Comparison of ENCODE assay signal across 9 cellular contexts in the genomic region with DNA sequence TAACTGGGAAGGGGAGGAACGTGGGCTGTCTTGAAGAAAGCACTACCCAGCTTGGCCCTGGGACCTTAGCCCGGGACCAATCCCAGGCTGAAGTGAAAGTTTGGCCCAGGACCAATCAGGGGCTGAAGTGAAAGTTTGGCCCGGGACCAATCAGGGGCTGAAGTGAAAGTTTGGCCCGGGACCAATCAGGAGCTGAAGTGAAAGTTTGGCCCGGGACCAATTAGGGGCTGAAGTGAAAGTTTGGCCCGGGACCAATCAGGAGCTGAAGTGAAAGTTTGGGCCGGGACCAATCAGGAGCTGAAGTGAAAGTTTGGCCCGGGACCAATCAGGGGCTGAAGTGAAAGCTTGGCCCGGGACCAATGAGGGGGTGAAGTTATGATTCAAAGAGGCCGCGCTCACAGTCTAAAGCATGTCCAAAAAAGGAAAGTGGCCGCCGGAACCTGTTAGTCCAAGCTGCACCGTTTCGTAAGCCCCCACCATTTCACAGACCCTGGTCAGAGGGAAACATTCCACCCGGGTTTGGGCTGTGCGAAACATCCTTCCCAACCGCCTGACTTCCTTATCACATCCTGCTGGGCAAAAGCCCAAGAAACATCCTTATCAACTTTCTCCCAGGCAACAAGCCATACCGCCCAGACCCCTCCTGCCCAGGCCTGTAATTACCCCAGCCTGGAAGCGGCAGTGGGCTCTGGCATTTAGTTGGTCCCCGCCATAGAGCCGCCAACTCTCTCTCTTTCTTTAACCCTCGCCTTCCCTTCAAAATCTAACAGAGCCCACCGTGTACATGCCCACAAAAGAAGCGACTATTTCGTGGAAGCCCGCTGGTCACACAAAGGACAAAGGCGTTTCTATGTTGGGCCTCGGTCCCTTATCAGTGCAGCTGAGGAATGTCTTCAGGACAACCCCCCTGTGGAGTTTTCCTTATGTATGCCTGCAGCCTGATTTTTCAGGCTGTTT. TPM values are rescaled to one million over a fixed set of nuclear protein-coding genes. Genes with fewer than 3 reads are reported as not detected.
DNase-seq lines count a peak whose midpoint lies in the region; ATAC-seq, FAIRE-seq and TF ChIP-seq lines count a peak whose summit lies in the region.
"Had no signal": no experiment of that assay in that cellular context is flagged by ENCODE, and none has a peak within 500 bp of the region (broad histone marks: within the 10 kb centered on the region; RNA-seq: fewer than 3 reads in every experiment).

No MANE protein-coding gene starts in this region.

- no peaks in the 10 kb centered on the region for H4K20me1 ChIP-seq in DND-41 (ENCODE audit: insufficient read depth, low read length)
- peaks cover 0 to 3% of the 10 kb centered on the region in 2 experiments for H4K20me1 ChIP-seq in H1 (replicated peaks in 1 of 2; ENCODE audit: control insufficient read depth in 1 of 2, insufficient read depth in 2 of 2, low read length in 2 of 2)

- H4K8ac ChIP-seq in H1 (ENCODE audit: extremely low read depth, insufficient read depth, low read length), result peak overlapping the region; percentile 96; the same call in 1 of the 2 replicates

- H3K36me3 Mint-ChIP-seq in T-helper 17 cell (ENCODE audit: low read depth), result peaks cover 2% of the 10 kb centered on the region

- peaks cover 16 to 17% of the 10 kb centered on the region in 2 donors for H3K9me3 Mint-ChIP-seq in stimulated activated naive CD8-positive, alpha-beta T cell treated with anti-CD3 and anti-CD28 coated beads, Interleukin-15, amount 100 ng/mL, for 72 hours

- peak overlapping the region; percentile 91 for H3K4me3 Mint-ChIP-seq in T-helper 17 cell
- H3K4me3 Mint-ChIP-seq in stimulated activated naive CD8-positive, alpha-beta T cell treated with anti-CD3 and anti-CD28 coated beads, Interleukin-15, amount 100 ng/mL, for 72 hours, result peak overlapping the region; percentile 91 to 95

- H3K27ac Mint-ChIP-seq in T-helper 17 cell, result peak overlapping the region; percentile 93
- peak overlapping the region; percentile 93 to 98 for H3K27ac Mint-ChIP-seq in stimulated activated naive CD8-positive, alpha-beta T cell treated with anti-CD3 and anti-CD28 coated beads, Interleukin-15, amount 100 ng/mL, for 72 hours

- H3K4me1 Mint-ChIP-seq in T-helper 17 cell, result peaks cover 17% of the 10 kb centered on the region
- peaks cover 18% of the 10 kb centered on the region for H3K4me1 Mint-ChIP-seq in stimulated activated naive CD8-positive, alpha-beta T cell treated with anti-CD3 and anti-CD28 coated beads, Interleukin-15, amount 100 ng/mL, for 72 hours

- H3K36me3 ChIP-seq in DND-41 (ENCODE audit: insufficient read depth, low read length) (peaks cover 51% of the 10 kb centered on the region), HUES64 (ENCODE audit: insufficient read depth, low read length) (peaks cover 28% of the 10 kb centered on the region), H1 (ENCODE audit: control insufficient read depth in 2 of 4, insufficient read depth in 4 of 4, low read length in 3 of 4) (peaks cover 0 to 24% (median 5%) of the 10 kb centered on the region in 4 experiments; a peak in 3 of 8 replicates), lung (ENCODE audit: control insufficient read depth in 2 of 2, insufficient read depth in 2 of 2, low read length in 2 of 2) (no peaks in the 10 kb centered on the region)

- TF ChIP-seq EP300 in H1 (IDR thresholded peaks at IDR 0.05; ENCODE audit: borderline replicate concordance in 1 of 2, low read depth in 2 of 2, low read length in 2 of 2), result no peak

- no peaks in the 10 kb centered on the region for H3K27me3 Mint-ChIP-seq in T-helper 17 cell
- H3K27me3 Mint-ChIP-seq in stimulated activated naive CD8-positive, alpha-beta T cell treated with anti-CD3 and anti-CD28 coated beads, Interleukin-15, amount 100 ng/mL, for 72 hours, result no peaks in the 10 kb centered on the region

- DNase-seq in DND-41 (peak; percentile 78), T-helper 17 cell (no peak), H1 (ENCODE audit: low read depth in 1 of 2, low spot score in 2 of 2) (peak; percentile 54 to 85), lung (ENCODE audit: low spot score) (peak; percentile 53), pons (ENCODE audit: low spot score) (no peak)
- peak; percentile 64 to 81 for DNase-seq in stimulated activated naive CD8-positive, alpha-beta T cell treated with anti-CD3 and anti-CD28 coated beads, Interleukin-15, amount 100 ng/mL, for 72 hours
- DNase-seq in effector CD8-positive, alpha-beta T cell (lab: John Stamatoyannopoulos, UW), result no peak

- POLR2A ChIA-PET in H1 (lab: Charles Lee; ENCODE audit: partially characterized antibody), result interaction anchor here (0.6 to 4.7 kb wide), 25 partner anchors 9 to 282 kb away, joined by 3 to 38 read pairs (median 4); a partner anchor contains a TSS

- H2BK20ac ChIP-seq in H1 (ENCODE audit: low read length), result no peak overlapping the region

- H3K4me1 ChIP-seq in DND-41 (ENCODE audit: insufficient read depth, low read length), result peaks cover 22% of the 10 kb centered on the region
- H3K4me1 ChIP-seq in HUES64 (ENCODE audit: insufficient read depth, low read length), result no peaks in the 10 kb centered on the region
- H3K4me1 ChIP-seq in H1 (replicated peaks in 1 of 4; ENCODE audit: control insufficient read depth in 3 of 4, insufficient read depth in 4 of 4, low read length in 3 of 4), result no peaks in the 10 kb centered on the region; a peak in 1 of 7 replicates
- H3K4me1 ChIP-seq in lung (ENCODE audit: control insufficient read depth in 2 of 2, insufficient read depth in 2 of 2, low read length in 2 of 2), result peaks cover 0 to 8% of the 10 kb centered on the region in 2 donors

- H2AK5ac ChIP-seq in H1 (ENCODE audit: low read depth, low read length), result peak overlapping the region; percentile 96

- H3K27ac ChIP-seq in DND-41 (ENCODE audit: low read length), result peak overlapping the region; percentile 84
- peak overlapping the region; percentile 86 for H3K27ac ChIP-seq in HUES64 (ENCODE audit: low read depth, low read length)
- peak overlapping the region; percentile 96 for H3K27ac ChIP-seq in H1 (ENCODE audit: low read depth, low read length)
- H3K27ac ChIP-seq in lung (ENCODE audit: low read depth in 1 of 2, low read length in 1 of 2), result peak overlapping the region; percentile 85 to 93

- H4K91ac ChIP-seq in H1 (replicated peaks; ENCODE audit: insufficient read length, low read length), result no peak overlapping the region

- FAIRE-seq in H1 (lab: Jason Lieb, UNC), result peak; percentile 80
- FAIRE-seq: colon had no signal

- H3K79me2 ChIP-seq in DND-41 (ENCODE audit: insufficient read depth, low read length) (peaks cover 74% of the 10 kb centered on the region), H1 (ENCODE audit: control insufficient read depth in 1 of 2, insufficient read depth in 2 of 2, low read length in 2 of 2) (peaks cover 24 to 52% of the 10 kb centered on the region in 2 experiments)

- peaks cover 37% of the 10 kb centered on the region for H3K9me3 ChIP-seq in DND-41 (ENCODE audit: insufficient read depth, low read length, severe bottlenecking)
- peaks cover 28% of the 10 kb centered on the region; the same call in 1 of the 2 replicates for H3K9me3 ChIP-seq in HUES64 (ENCODE audit: insufficient read depth, low read depth, low read length)
- no peaks in the 10 kb centered on the region for H3K9me3 ChIP-seq in T-helper 17 cell (ENCODE audit: control insufficient read depth, low read length, poor library complexity, severe bottlenecking)
- peaks cover 11 to 16% of the 10 kb centered on the region in 2 experiments for H3K9me3 ChIP-seq in H1 (ENCODE audit: insufficient read depth in 2 of 2, low read depth in 1 of 2, low read length in 1 of 2)
- H3K9me3 ChIP-seq in lung (ENCODE audit: control insufficient read depth in 2 of 2, insufficient read depth in 1 of 2, low read length in 1 of 2), result peaks cover 0 to 40% of the 10 kb centered on the region in 2 donors

- no peak overlapping the region for H2BK120ac ChIP-seq in H1 (replicated peaks; ENCODE audit: low read depth, low read length)

- H2BK15ac ChIP-seq in H1 (ENCODE audit: low read length), result no peak overlapping the region

- H3K9ac ChIP-seq in DND-41 (ENCODE audit: low read depth, low read length) (peak overlapping the region; percentile 68), HUES64 (ENCODE audit: low read depth, low read length) (peak overlapping the region; percentile 94), H1 (replicated peaks in 1 of 4; ENCODE audit: extremely low read depth in 1 of 4, low read depth in 3 of 4, low read length in 3 of 4) (peak overlapping the region in 3 of 4 experiments; percentile 91 to 100 (median 99); a peak in 6 of 7 replicates)

- H3K18ac ChIP-seq in H1 (ENCODE audit: extremely low read depth, low read length), result peak overlapping the region; percentile 44; the same call in 1 of the 2 replicates

- CTCF ChIA-PET in H1 (lab: Charles Lee; ENCODE audit: partially characterized antibody), result interaction anchor here (1.3 kb wide), 1 partner anchor 20 kb away, joined by 4 read pairs; no protein-coding TSS in a partner anchor

- TF ChIP-seq POLR2A in H1 (IDR thresholded peaks at IDR 0.05; ENCODE audit: control extremely low read depth in 1 of 2, low read depth in 2 of 2, low read length in 2 of 2), result peak; percentile 62 to 96

- peak overlapping the region; percentile 96 for H2BK5ac ChIP-seq in H1 (ENCODE audit: low read depth, low read length)

- no peak overlapping the region for H3K56ac ChIP-seq in H1 (replicated peaks; ENCODE audit: insufficient read length, low read depth, low read length)

- peak overlapping the region; percentile 2 for H4K5ac ChIP-seq in H1 (ENCODE audit: insufficient read length, low read depth, low read length)

- H3K4ac ChIP-seq in H1 (replicated peaks; ENCODE audit: insufficient read length, low read depth, low read length), result no peak overlapping the region

- peak; percentile 31; the same call in 1 of the 3 replicates for ATAC-seq in DND-41 (ENCODE audit: insufficient read depth, low read depth)
- ATAC-seq in T-helper 17 cell, result no peak
- ATAC-seq in lung (ENCODE audit: insufficient read depth, low FRiP score), result no peak
- peak; percentile 64 for ATAC-seq in stimulated activated naive CD8-positive, alpha-beta T cell treated with anti-CD3 and anti-CD28 coated beads, Interleukin-15, amount 100 ng/mL, for 72 hours

- peak overlapping the region; percentile 84; the same call in 1 of the 2 replicates for H2BK12ac ChIP-seq in H1 (ENCODE audit: low read depth, low read length)

- WGBS in HUES64, result 50% methylated on average over 29 of the region's 29 CpGs
- 20% methylated on average over 28 of the region's 29 CpGs; no CpG with 5 or more reads in 1 of the 2 experiments for WGBS in H1 (ENCODE audit: extremely low coverage in 1 of 2, insufficient coverage in 1 of 2, insufficient read length in 1 of 2, insufficient replicate concordance in 2 of 2, low coverage in 1 of 2, low lambda C conversion rate in 2 of 2, missing lambda C conversion rate in 1 of 2), 2 experiments
- 3% methylated on average over 29 of the region's 29 CpGs for WGBS in lung, 2 donors

- H3K4me3 ChIP-seq in DND-41 (ENCODE audit: low read depth in 1 of 2, low read length in 2 of 2), result peak overlapping the region; percentile 42 to 78
- H3K4me3 ChIP-seq in HUES64 (ENCODE audit: low read length), result peak overlapping the region; percentile 88
- H3K4me3 ChIP-seq in H1 (ENCODE audit: extremely low read depth in 1 of 4, insufficient read depth in 2 of 4, low read depth in 3 of 4, low read length in 4 of 4), result peak overlapping the region; percentile 83 to 100 (median 96)
- peak overlapping the region; percentile 66 for H3K4me3 ChIP-seq in lung

- peaks cover 6% of the 10 kb centered on the region; the same call in 1 of the 2 replicates for H3K79me1 ChIP-seq in H1 (ENCODE audit: low read depth, low read length)

- TF ChIP-seq RAD21 in H1 (IDR thresholded peaks at IDR 0.05 in 1 of 2, conservative IDR thresholded peaks at IDR 0.05 in 1 of 2; ENCODE audit: low read depth in 2 of 2, low read length in 2 of 2), result no peak

- H3K27me3 ChIP-seq in DND-41 (ENCODE audit: insufficient read depth, low read length, poor library complexity) (no peaks in the 10 kb centered on the region), HUES64 (ENCODE audit: insufficient read depth, low read length) (no peaks in the 10 kb centered on the region), H1 (replicated peaks in 1 of 4; ENCODE audit: control insufficient read depth in 3 of 4, extremely low read depth in 1 of 4, insufficient read depth in 3 of 4, low read length in 3 of 4) (no peaks in the 10 kb centered on the region), lung (ENCODE audit: control insufficient read depth, insufficient read depth) (no peaks in the 10 kb centered on the region)

- no peak overlapping the region for H3K23ac ChIP-seq in H1 (ENCODE audit: insufficient read length)

- H3K14ac ChIP-seq in H1 (ENCODE audit: insufficient read length), result no peak overlapping the region

- peak; percentile 0 for TF ChIP-seq CTCF in DND-41 (IDR thresholded peaks at IDR 0.05; ENCODE audit: borderline replicate concordance, extremely low read depth, low read length, poor library complexity, severe bottlenecking)
- TF ChIP-seq CTCF in H1 (IDR thresholded peaks at IDR 0.05; ENCODE audit: control extremely low read depth in 1 of 3, insufficient read depth in 1 of 3, low read depth in 1 of 3, low read length in 3 of 3), result no peak
- TF ChIP-seq CTCF in lung (IDR thresholded peaks at IDR 0.05; ENCODE audit: control extremely low read depth, extremely low read depth), result no peak

- H3K23me2 ChIP-seq in H1 (ENCODE audit: low read depth, low read length), result peaks cover 6% of the 10 kb centered on the region

- peak overlapping the region; percentile 93 for H2AFZ ChIP-seq in DND-41 (ENCODE audit: low read depth, low read length)
- H2AFZ ChIP-seq in H1 (ENCODE audit: low read length), result peak overlapping the region; percentile 81; the same call in 1 of the 2 replicates

- H3K4me2 ChIP-seq in DND-41 (ENCODE audit: insufficient read depth, low read length) (peak overlapping the region; percentile 86), H1 (ENCODE audit: insufficient read depth in 1 of 2, low read depth in 2 of 2, low read length in 2 of 2) (peak overlapping the region; percentile 62 to 100)

RNA-seq across cellular contexts. Expression of a gene that starts 1.1 kb away (rescaled TPM):
- polyA plus RNA-seq in HUES64 (2013, experiment 1 of 2), result 4.3 TPM
- polyA plus RNA-seq in HUES64 (2013, experiment 2 of 2), result 4.2 TPM
- 1 to 10 TPM; 2.0 to 2.4 TPM for total RNA-seq in T-helper 17 cell
- total RNA-seq in H1 (2021; fragmentation: NEBNext Ultra II Directional; extraction: Animal tissue kit (Norgen Biotek cat#: 25700)), result 18.0 and 21.2 TPM in 2 replicates
- polyA plus RNA-seq in H1 (2011; rRNA removed), result 5.6 and 6.7 TPM in 2 replicates
- polyA plus RNA-seq in H1 (2011; cell fraction: cytosol; rRNA removed), result 7.5 TPM
- 3.7 TPM for polyA plus RNA-seq in H1 (2011; cell fraction: nucleus; rRNA removed)
- polyA plus RNA-seq in H1 (2012, experiment 1 of 2), result 4.4 to 7.1 TPM (median 5.1 TPM) in 4 replicates
- polyA plus RNA-seq in H1 (2012, experiment 2 of 2), result 0.55 TPM
- polyA plus RNA-seq in H1 (2013, experiment 1 of 2), result 10.0 TPM
- polyA plus RNA-seq in H1 (2013, experiment 2 of 2), result 10.3 TPM
- polyA minus RNA-seq in H1 (2011; rRNA and poly(A)+ RNA removed), result 28.2 and 33.6 TPM in 2 replicates
- 17.9 TPM for polyA minus RNA-seq in H1 (2011; cell fraction: cytosol; rRNA and poly(A)+ RNA removed)
- 15.6 TPM for polyA minus RNA-seq in H1 (2011; cell fraction: nucleus; rRNA and poly(A)+ RNA removed)
- total RNA-seq in lung, result 1 to 10 TPM; 3.1 to 4.9 TPM
- under 1 TPM; 0.31 to 0.38 TPM for polyA plus RNA-seq in lung

Comparison
In these comparisons a context has a peak if more than half of its experiments do, and no peak if none do; other contexts are left out.
1. ATAC-seq: peak in DND-41 (single experiment) and stimulated activated naive CD8-positive, alpha-beta T cell treated with anti-CD3 and anti-CD28 coated beads, Interleukin-15, amount 100 ng/mL, for 72 hours (single experiment); none in T-helper 17 cell (single experiment) and lung (single experiment).
2. DNase-seq: peak in DND-41 (single experiment), H1 (2 of 2), lung (single experiment) and stimulated activated naive CD8-positive, alpha-beta T cell treated with anti-CD3 and anti-CD28 coated beads, Interleukin-15, amount 100 ng/mL, for 72 hours (2 of 2); none in T-helper 17 cell (0 of 3), pons (single experiment) and effector CD8-positive, alpha-beta T cell (single experiment).
3. Peak in every context shown above with its lines, with median percentiles within 50 percentile points of each other: H3K27ac ChIP-seq, H3K4me3 ChIP-seq and H3K9ac ChIP-seq.